Comparison of ENCODE assay signal across 8 cellular contexts in genomic region chr3:194142156-194142910, GRCh38. TPM values are rescaled to one million over a fixed set of nuclear protein-coding genes. Genes with fewer than 3 reads are reported as not detected.
A peak's percentile ranks its signal among the peaks of the same experiment; 100 is the strongest.
DNase-seq lines count a peak whose midpoint lies in the region; ATAC-seq and TF ChIP-seq lines count a peak whose summit lies in the region.

No MANE protein-coding gene starts in this region.

- H3K36me3 ChIP-seq in HEK293 (ENCODE audit: control insufficient read depth in 2 of 2, insufficient read depth in 1 of 2, low read length in 2 of 2) (peaks cover 5 to 17% of the 10 kb centered on the region in 2 experiments; a peak in 2 of 3 replicates), trophoblast cell (ENCODE audit: control insufficient read depth in 1 of 2, insufficient read depth in 2 of 2, low read length in 2 of 2) (peaks cover 6 to 7% of the 10 kb centered on the region in 2 experiments)

- POLR2A ChIA-PET in HEK293 (lab: Yijun Ruan, JAX): interaction anchor here (0.9 to 9.5 kb wide), 6 partner anchors 11 to 361 kb away, joined by 3 to 145 read pairs (median 18); no protein-coding TSS in a partner anchor

- no peak overlapping the region for H3K23ac ChIP-seq in trophoblast cell (ENCODE audit: low read length)

- H4K91ac ChIP-seq in trophoblast cell (ENCODE audit: low read depth, low read length): peak overlapping the region; percentile 99

- H3K4me1 ChIP-seq in HEK293 (ENCODE audit: control insufficient read depth, insufficient read depth, low read length) (peaks cover 9% of the 10 kb centered on the region), trophoblast cell (ENCODE audit: control insufficient read depth in 1 of 2, insufficient read depth in 2 of 2, low read length in 2 of 2) (peaks cover 17 to 28% of the 10 kb centered on the region in 2 experiments)

- peak overlapping the region; percentile 98 for H3K14ac ChIP-seq in trophoblast cell (ENCODE audit: low read length)

- peak overlapping the region; percentile 99 for H2BK120ac ChIP-seq in trophoblast cell (ENCODE audit: insufficient read depth, low read length, poor library complexity)

- H3K4me2 ChIP-seq in trophoblast cell (ENCODE audit: low read length): peak overlapping the region; percentile 63

- H4K8ac ChIP-seq in trophoblast cell (ENCODE audit: low read depth, low read length): peak overlapping the region; percentile 90

- H2AK5ac ChIP-seq in trophoblast cell (ENCODE audit: low read length): peak overlapping the region; percentile 95

- WGBS in trophoblast cell (ENCODE audit: extremely low coverage, insufficient coverage, insufficient read length): no CpG with 5 or more reads among the region's 14 CpGs

- H4K12ac ChIP-seq in trophoblast cell (ENCODE audit: low read depth, low read length): peak overlapping the region; percentile 91

- peak overlapping the region; percentile 86 for H3K4ac ChIP-seq in trophoblast cell (ENCODE audit: low read depth, low read length)

- peaks cover 12% of the 10 kb centered on the region for H3K79me2 ChIP-seq in trophoblast cell (ENCODE audit: control insufficient read depth, insufficient read depth, low read length, poor library complexity)

- no peak for TF ChIP-seq CTCF in HEK293 (tag by site-specific recombination; IDR thresholded peaks at IDR 0.05)
- TF ChIP-seq CTCF in fibroblast of pulmonary artery (IDR thresholded peaks at IDR 0.05; ENCODE audit: low read length, missing control alignments): no peak

- H3K27ac ChIP-seq in HEK293 (ENCODE audit: extremely low read depth, low read depth, low read length) (peak overlapping the region; percentile 99), trophoblast cell (ENCODE audit: low read depth, low read length) (peak overlapping the region; percentile 100)

- peak overlapping the region; percentile 99 for H3K18ac ChIP-seq in trophoblast cell (ENCODE audit: low read length)

- peak overlapping the region; percentile 100 for H2BK5ac ChIP-seq in trophoblast cell (ENCODE audit: low read depth, low read length, poor library complexity)

- CTCF ChIA-PET in HEK293 (lab: Yijun Ruan, JAX): interaction anchor here (0.7 to 1.3 kb wide), 3 partner anchors 173 to 358 kb away, joined by 3 to 4 read pairs (median 4); no protein-coding TSS in a partner anchor

- H2AFZ ChIP-seq in trophoblast cell (ENCODE audit: insufficient read depth, low read length, poor library complexity): peak overlapping the region; percentile 83

- H3K27me3 ChIP-seq in trophoblast cell (ENCODE audit: insufficient read depth, low read length): no peaks in the 10 kb centered on the region

- no peaks in the 10 kb centered on the region for H3K9me3 ChIP-seq in HEK293 (ENCODE audit: control insufficient read depth, insufficient read depth, low read depth, low read length)
- peaks cover 2% of the 10 kb centered on the region for H3K9me3 ChIP-seq in trophoblast cell (ENCODE audit: insufficient read depth, low read depth, low read length)

- H3K79me1 ChIP-seq in trophoblast cell (ENCODE audit: low read length): peaks cover 29% of the 10 kb centered on the region

- H3K4me3 ChIP-seq in HEK293 (ENCODE audit: low read depth, low read length) (no peak overlapping the region), fibroblast of pulmonary artery (replicated peaks; ENCODE audit: low read depth, low read length) (peak overlapping the region; percentile 31), trophoblast cell (ENCODE audit: low read depth, low read length) (no peak overlapping the region)

- DNase-seq in SK-N-DZ (ENCODE audit: low spot score) (peak; percentile 50), fibroblast of pulmonary artery (ENCODE audit: low read depth) (no peak), trophoblast cell (peak; percentile 67 to 77), NK-92 (lab: John Stamatoyannopoulos, UW; ENCODE audit: unreplicated experiment) (no peak), HuH-7 (ENCODE audit: low spot score) (no peak)

- H2BK12ac ChIP-seq in trophoblast cell (ENCODE audit: low read length): peak overlapping the region; percentile 88

- ATAC-seq in HG03039 (IDR thresholded peaks at IDR 0.05; ENCODE audit: unreplicated experiment): no peak
- no peak for ATAC-seq in GM18520 (IDR thresholded peaks at IDR 0.05; ENCODE audit: unreplicated experiment)

- H3K9ac ChIP-seq in trophoblast cell (ENCODE audit: low read length): peak overlapping the region; percentile 44

TF ChIP-seq in HEK293, 187 proteins besides CTCF, POLR2A, EP300 and RAD21 (continues in another document):
- TF ChIP-seq ZNF658 (tag by site-specific recombination; IDR thresholded peaks at IDR 0.05) (no peak), ZBTB26 (tag by site-specific recombination; optimal IDR thresholded peaks at IDR 0.05) (no peak), ZNF23 (tag by site-specific recombination; IDR thresholded peaks at IDR 0.05; ENCODE audit: borderline replicate concordance) (no peak), ZNF626 (tag by site-specific recombination; IDR thresholded peaks at IDR 0.05) (no peak), ZNF544 (tag by site-specific recombination; IDR thresholded peaks at IDR 0.05) (no peak), ZNF639 (tag by site-specific recombination; IDR thresholded peaks at IDR 0.05) (0 out of 2 replicates have a peak, but pooled peaks have one; percentile 1), WT1 (tag by site-specific recombination; IDR thresholded peaks at IDR 0.05) (0 out of 2 replicates have a peak, but pooled peaks have one; percentile 3), ZNF473 (tag by site-specific recombination; IDR thresholded peaks at IDR 0.05) (no peak), ZNF274 (IDR thresholded peaks at IDR 0.05; ENCODE audit: low read length) (no peak), ZNF274 (tag by site-specific recombination; IDR thresholded peaks at IDR 0.05; ENCODE audit: borderline replicate concordance) (no peak), ZNF677 (tag by site-specific recombination; IDR thresholded peaks at IDR 0.05) (no peak), ZNF561 (tag by site-specific recombination; IDR thresholded peaks at IDR 0.05; ENCODE audit: borderline replicate concordance) (no peak), ZNF302 (tag by site-specific recombination; IDR thresholded peaks at IDR 0.05; ENCODE audit: low read depth) (no peak), ZSCAN16 (tag by site-specific recombination; IDR thresholded peaks at IDR 0.05) (no peak), FEZF1 (tag by site-specific recombination; IDR thresholded peaks at IDR 0.05) (no peak), TRIM28 (IDR thresholded peaks at IDR 0.05; ENCODE audit: borderline replicate concordance, low read length) (peak; percentile 70; the same call in 1 of the 2 replicates), ZNF214 (tag by site-specific recombination; IDR thresholded peaks at IDR 0.05; ENCODE audit: borderline replicate concordance) (no peak), ZNF174 (tag by site-specific recombination; IDR thresholded peaks at IDR 0.05) (no peak), ZNF175 (tag by site-specific recombination; IDR thresholded peaks at IDR 0.05) (no peak), ZNF404 (tag by site-specific recombination; IDR thresholded peaks at IDR 0.05) (no peak), ZNF366 (tag by site-specific recombination; conservative IDR thresholded peaks at IDR 0.05) (peak; percentile 76), PRDM6 (tag by site-specific recombination; IDR thresholded peaks at IDR 0.05) (0 out of 2 replicates have a peak, but pooled peaks have one; percentile 31), ZNF624 (tag by site-specific recombination; IDR thresholded peaks at IDR 0.05) (no peak), ZBTB7A (tag by site-specific recombination; IDR thresholded peaks at IDR 0.05; ENCODE audit: low read depth) (no peak), ZNF184 (tag by site-specific recombination; IDR thresholded peaks at IDR 0.05) (no peak), ZBTB17 (tag by site-specific recombination; IDR thresholded peaks at IDR 0.05) (peak; percentile 37; the same call in 1 of the 2 replicates), ZNF155 (tag by site-specific recombination; IDR thresholded peaks at IDR 0.05) (no peak), ZNF335 (tag by site-specific recombination; conservative IDR thresholded peaks at IDR 0.05) (peak; percentile 36)

RNA-seq across cellular contexts. Expression of gene HES1, which starts 6.4 kb away (rescaled TPM):
- 0.14 and 0.22 TPM in 2 replicates for polyA plus RNA-seq in SK-N-DZ (2014; cell fraction: cytosol; rRNA removed)
- 0.09 and 1.9 TPM in 2 replicates for polyA plus RNA-seq in SK-N-DZ (2014; cell fraction: nucleus; rRNA removed)
- 62.4 and 67.6 TPM in 2 replicates for polyA plus RNA-seq in trophoblast cell (2013)

Comparison
In these comparisons a context has a peak if more than half of its experiments do, and no peak if none do; other contexts are left out.
1. DNase-seq: peak in SK-N-DZ (single experiment) and trophoblast cell (2 of 2); none in fibroblast of pulmonary artery (single experiment), NK-92 (single experiment) and HuH-7 (single experiment).